Comparison of ENCODE assay signal across 12 cellular contexts in genomic region chr6:155224618-155225017, GRCh38. TPM values are rescaled to one million over a fixed set of nuclear protein-coding genes. Genes with fewer than 3 reads are reported as not detected.
DNase-seq lines count a peak whose midpoint lies in the region; ATAC-seq and TF ChIP-seq lines count a peak whose summit lies in the region.
"Had no signal": no experiment of that assay in that cellular context is flagged by ENCODE, and none has a peak within 500 bp of the region (broad histone marks: within the 10 kb centered on the region; RNA-seq: fewer than 3 reads in every experiment).

No MANE protein-coding gene starts in this region.

- H3K9me3 Mint-ChIP-seq in activated T-helper 17 cell treated with anti-CD3 and anti-CD28 coated beads, Interleukin-2, amount 50 U/mL, for 72 hours = no peaks in the 10 kb centered on the region
- peaks cover 8% of the 10 kb centered on the region for H3K9me3 Mint-ChIP-seq in nephron progenitor cell

- H3K4me3 Mint-ChIP-seq in activated T-helper 17 cell treated with anti-CD3 and anti-CD28 coated beads, Interleukin-2, amount 50 U/mL, for 72 hours = peak overlapping the region; percentile 72
- H3K4me3 Mint-ChIP-seq in nephron progenitor cell = no peak overlapping the region

- H3K36me3 Mint-ChIP-seq in activated T-helper 17 cell treated with anti-CD3 and anti-CD28 coated beads, Interleukin-2, amount 50 U/mL, for 72 hours (ENCODE audit: low read depth) = no peaks in the 10 kb centered on the region
- peaks cover 7% of the 10 kb centered on the region for H3K36me3 Mint-ChIP-seq in nephron progenitor cell (ENCODE audit: low read depth)

- H3K4me1 Mint-ChIP-seq in activated T-helper 17 cell treated with anti-CD3 and anti-CD28 coated beads, Interleukin-2, amount 50 U/mL, for 72 hours = peaks cover 11% of the 10 kb centered on the region
- H3K4me1 Mint-ChIP-seq in nephron progenitor cell = peaks cover 19% of the 10 kb centered on the region

- peaks cover 7% of the 10 kb centered on the region for H3K27me3 Mint-ChIP-seq in activated T-helper 17 cell treated with anti-CD3 and anti-CD28 coated beads, Interleukin-2, amount 50 U/mL, for 72 hours
- peaks cover 3% of the 10 kb centered on the region for H3K27me3 Mint-ChIP-seq in nephron progenitor cell (ENCODE audit: low read depth, poor library complexity)

- peak; percentile 68 for DNase-seq in NCI-H748 (lab: John Stamatoyannopoulos, UW; ENCODE audit: unreplicated experiment)
- DNase-seq in NCI-H748 treated with DMSO at 0.1 percent for 48 hours (lab: John Stamatoyannopoulos, UW) = no peak
- peak; percentile 60 for DNase-seq in M059J (ENCODE audit: low read depth)
- DNase-seq in nephron progenitor cell = no peak
- no peak for DNase-seq in HuH-7.5 (ENCODE audit: low spot score)
- no peak for DNase-seq in C1 segment of cervical spinal cord (lab: John Stamatoyannopoulos, UW)
- DNase-seq: DND-41, NCI-H345 had no signal

- ATAC-seq in activated T-helper 17 cell treated with anti-CD3 and anti-CD28 coated beads, Interleukin-2, amount 50 U/mL, for 72 hours (replicated peaks) = no peak
- no peak for ATAC-seq in GM19395 (IDR thresholded peaks at IDR 0.05; ENCODE audit: unreplicated experiment)

- no peak for TF ChIP-seq CTCF in nephron progenitor cell (IDR thresholded peaks at IDR 0.05)

- peak overlapping the region; percentile 86 for H3K27ac Mint-ChIP-seq in activated T-helper 17 cell treated with anti-CD3 and anti-CD28 coated beads, Interleukin-2, amount 50 U/mL, for 72 hours
- H3K27ac Mint-ChIP-seq in nephron progenitor cell = peak overlapping the region; percentile 28

RNA-seq across cellular contexts. Expression of gene CLDN20, which starts 39.2 kb away (rescaled TPM):
- total RNA-seq in M059J (2014; rRNA removed; shearing (Covaris generic)) = not detected in 2 replicates
- total RNA-seq in activated T-helper 17 cell treated with anti-CD3 and anti-CD28 coated beads, Interleukin-2, amount 50 U/mL, for 72 hours = not detected
- total RNA-seq: epithelial cell of proximal tubule, thoracic aorta had no signal

Comparison
In these comparisons a context has a peak if more than half of its experiments do, and no peak if none do; other contexts are left out.
1. DNase-seq: peak in NCI-H748 (single experiment) and M059J (single experiment); none in NCI-H748 treated with DMSO at 0.1 percent for 48 hours (single experiment), nephron progenitor cell (single experiment), HuH-7.5 (single experiment) and C1 segment of cervical spinal cord (0 of 14).